1 cellular context compared by ENCODE assay signal in genomic region chr13:112897956-112898785, GRCh38.
TF ChIP-seq lines count a peak whose summit lies in the region.

No MANE protein-coding gene starts in this region.

TF ChIP-seq in GM23338, 12 proteins besides CTCF, POLR2A, EP300 and RAD21:
- TF ChIP-seq ZNF462 (CRISPR knock-in tag; IDR thresholded peaks at IDR 0.05) (no peak), EZH2phosphoT487 (IDR thresholded peaks at IDR 0.05; ENCODE audit: unreplicated experiment) (no peak), ETS1 (IDR thresholded peaks at IDR 0.05) (no peak), JUNB (IDR thresholded peaks at IDR 0.05; ENCODE audit: unreplicated experiment) (no peak), CREB1 (CRISPR knock-in tag; IDR thresholded peaks at IDR 0.05; ENCODE audit: low read depth) (no peak), POLR2AphosphoS5 (IDR thresholded peaks at IDR 0.05; ENCODE audit: low read depth) (no peak), NANOG (IDR thresholded peaks at IDR 0.05; ENCODE audit: borderline replicate concordance) (no peak), STAT1 (IDR thresholded peaks at IDR 0.05; ENCODE audit: unreplicated experiment) (no peak), EZH2 (IDR thresholded peaks at IDR 0.05; ENCODE audit: low read depth, unreplicated experiment) (no peak), ZNF114 (CRISPR knock-in tag; IDR thresholded peaks at IDR 0.05) (no peak), ZNF331 (CRISPR knock-in tag; IDR thresholded peaks at IDR 0.05; ENCODE audit: low read depth) (no peak)
- TF ChIP-seq, protein P1, sequence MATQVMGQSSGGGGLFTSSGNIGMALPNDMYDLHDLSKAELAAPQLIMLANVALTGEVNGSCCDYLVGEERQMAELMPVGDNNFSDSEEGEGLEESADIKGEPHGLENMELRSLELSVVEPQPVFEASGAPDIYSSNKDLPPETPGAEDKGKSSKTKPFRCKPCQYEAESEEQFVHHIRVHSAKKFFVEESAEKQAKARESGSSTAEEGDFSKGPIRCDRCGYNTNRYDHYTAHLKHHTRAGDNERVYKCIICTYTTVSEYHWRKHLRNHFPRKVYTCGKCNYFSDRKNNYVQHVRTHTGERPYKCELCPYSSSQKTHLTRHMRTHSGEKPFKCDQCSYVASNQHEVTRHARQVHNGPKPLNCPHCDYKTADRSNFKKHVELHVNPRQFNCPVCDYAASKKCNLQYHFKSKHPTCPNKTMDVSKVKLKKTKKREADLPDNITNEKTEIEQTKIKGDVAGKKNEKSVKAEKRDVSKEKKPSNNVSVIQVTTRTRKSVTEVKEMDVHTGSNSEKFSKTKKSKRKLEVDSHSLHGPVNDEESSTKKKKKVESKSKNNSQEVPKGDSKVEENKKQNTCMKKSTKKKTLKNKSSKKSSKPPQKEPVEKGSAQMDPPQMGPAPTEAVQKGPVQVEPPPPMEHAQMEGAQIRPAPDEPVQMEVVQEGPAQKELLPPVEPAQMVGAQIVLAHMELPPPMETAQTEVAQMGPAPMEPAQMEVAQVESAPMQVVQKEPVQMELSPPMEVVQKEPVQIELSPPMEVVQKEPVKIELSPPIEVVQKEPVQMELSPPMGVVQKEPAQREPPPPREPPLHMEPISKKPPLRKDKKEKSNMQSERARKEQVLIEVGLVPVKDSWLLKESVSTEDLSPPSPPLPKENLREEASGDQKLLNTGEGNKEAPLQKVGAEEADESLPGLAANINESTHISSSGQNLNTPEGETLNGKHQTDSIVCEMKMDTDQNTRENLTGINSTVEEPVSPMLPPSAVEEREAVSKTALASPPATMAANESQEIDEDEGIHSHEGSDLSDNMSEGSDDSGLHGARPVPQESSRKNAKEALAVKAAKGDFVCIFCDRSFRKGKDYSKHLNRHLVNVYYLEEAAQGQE (IDR thresholded peaks at IDR 0.05; ENCODE audit: unreplicated experiment) = no peak
